Comparison of ENCODE assay signal across 1 cellular context in genomic region chr20:45359406-45360148, GRCh38.
TF ChIP-seq lines count a peak whose summit lies in the region.

No MANE protein-coding gene starts in this region.

TF ChIP-seq in liver, 16 proteins besides CTCF, POLR2A, EP300 and RAD21 (continued from another document):
- peak in 1 of 2 donors; percentile 9 for TF ChIP-seq GABPA (IDR thresholded peaks at IDR 0.05 in 1 of 2, conservative IDR thresholded peaks at IDR 0.05 in 1 of 2)
- no peak for TF ChIP-seq NR2F2 (IDR thresholded peaks at IDR 0.05)
- peak; percentile 20 for TF ChIP-seq MAX (IDR thresholded peaks at IDR 0.05)
- peak in 1 of 2 donors; percentile 35 for TF ChIP-seq EGR1 (IDR thresholded peaks at IDR 0.05; ENCODE audit: low read depth in 2 of 2)
- peak; percentile 90 for TF ChIP-seq ATF3 (IDR thresholded peaks at IDR 0.05)
